In the genomic region with DNA sequence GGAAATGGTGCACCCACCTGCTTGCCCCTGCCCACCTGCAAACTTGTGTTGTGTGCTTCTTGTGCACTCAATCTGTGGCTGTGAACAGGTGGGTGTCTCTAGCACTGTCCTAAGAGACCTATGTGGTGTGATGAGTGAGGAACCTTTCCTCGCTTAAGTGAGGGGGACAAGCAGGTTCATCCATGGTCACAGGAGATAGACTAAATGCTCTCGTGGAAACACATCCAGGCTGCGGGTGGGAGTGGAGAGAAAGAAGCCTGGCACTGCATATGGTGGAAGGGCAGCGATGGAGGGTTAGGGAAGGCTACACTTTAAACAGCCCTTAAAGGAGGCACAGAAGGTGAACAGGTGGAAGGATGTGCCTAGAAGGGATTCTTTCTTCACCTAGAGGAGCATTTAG, we compare ENCODE assay signal across 21 cellular contexts.
DNase-seq lines count a peak whose midpoint lies in the region; ATAC-seq, FAIRE-seq and TF ChIP-seq lines count a peak whose summit lies in the region.
"Had no signal": no experiment of that assay in that cellular context is flagged by ENCODE, and none has a peak within 500 bp of the region (broad histone marks: within the 10 kb centered on the region; RNA-seq: fewer than 3 reads in every experiment).

No MANE protein-coding gene starts in this region.

- H3K9me3 ChIP-seq in IMR-90 (ENCODE audit: control insufficient read depth, insufficient read depth, low read length) (no peaks in the 10 kb centered on the region; the same call in 1 of the 2 replicates), esophagus muscularis mucosa (no peaks in the 10 kb centered on the region)
- H3K9me3 ChIP-seq: A549; BLaER1 treated with 17β-estradiol and CSF1 and Interleukin-3, amounts not matched to agents 10 nM and 100 nM; Caco-2 had no signal

- H3K27ac Mint-ChIP-seq in osteocyte (ENCODE audit: unreplicated experiment) = no peak overlapping the region
- H3K27ac Mint-ChIP-seq in stimulated activated effector memory CD8-positive, alpha-beta T cell treated with anti-CD3 and anti-CD28 coated beads, Interleukin-12 subunit alpha, Interleukin-12 subunit beta, amount 100 ng/mL, for 72 hours = no peak overlapping the region
- H3K27ac Mint-ChIP-seq: B cell; CD4-positive, alpha-beta T cell; CD8-positive, alpha-beta T cell had no signal

- no peak overlapping the region for H2BK20ac ChIP-seq in IMR-90 (ENCODE audit: low read depth, low read length)

- H3K4me3 Mint-ChIP-seq in osteocyte (ENCODE audit: unreplicated experiment) = no peak overlapping the region
- no peak overlapping the region for H3K4me3 Mint-ChIP-seq in stimulated activated effector memory CD8-positive, alpha-beta T cell treated with anti-CD3 and anti-CD28 coated beads, Interleukin-12 subunit alpha, Interleukin-12 subunit beta, amount 100 ng/mL, for 72 hours
- H3K4me3 Mint-ChIP-seq: B cell; CD4-positive, alpha-beta T cell; CD8-positive, alpha-beta T cell had no signal

- H3K9ac ChIP-seq in IMR-90 (ENCODE audit: low read depth, low read length) = no peak overlapping the region
- H3K9ac ChIP-seq: BLaER1 treated with 17β-estradiol and CSF1 and Interleukin-3, amounts not matched to agents 10 nM and 100 nM had no signal

- in situ Hi-C loops in IMR-90 (cut with MboI; ENCODE audit: low sequenced_read_pairs) = loop anchor here (25.0 kb wide), 1 partner anchor 808 kb away; no protein-coding TSS in a partner anchor

- no peak overlapping the region for H2AK5ac ChIP-seq in IMR-90 (ENCODE audit: low read depth, low read length)

- H3K36me3 ChIP-seq in IMR-90 (ENCODE audit: control insufficient read depth, insufficient read depth, low read length) = no peaks in the 10 kb centered on the region
- H3K36me3 ChIP-seq in esophagus muscularis mucosa = no peaks in the 10 kb centered on the region
- H3K36me3 ChIP-seq: BLaER1 treated with 17β-estradiol and CSF1 and Interleukin-3, amounts not matched to agents 10 nM and 100 nM had no signal

- no peak overlapping the region for H4K91ac ChIP-seq in IMR-90 (ENCODE audit: insufficient read depth, low read depth, low read length)

- H3K14ac ChIP-seq in IMR-90 (replicated peaks; ENCODE audit: low read depth, low read length) = no peak overlapping the region

- no peak overlapping the region for H3K4me2 ChIP-seq in IMR-90 (ENCODE audit: low read depth, low read length)
- H3K4me2 ChIP-seq: A549; BLaER1 treated with 17β-estradiol and CSF1 and Interleukin-3, amounts not matched to agents 10 nM and 100 nM had no signal

- H3K18ac ChIP-seq in IMR-90 (ENCODE audit: low read depth, low read length) = no peak overlapping the region

- H3K4me1 Mint-ChIP-seq in osteocyte (ENCODE audit: unreplicated experiment) = peaks cover 19% of the 10 kb centered on the region
- no peaks in the 10 kb centered on the region for H3K4me1 Mint-ChIP-seq in stimulated activated effector memory CD8-positive, alpha-beta T cell treated with anti-CD3 and anti-CD28 coated beads, Interleukin-12 subunit alpha, Interleukin-12 subunit beta, amount 100 ng/mL, for 72 hours
- H3K4me1 Mint-ChIP-seq: B cell had no signal

- no peak for ATAC-seq in IMR-90 (ENCODE audit: low read depth)
- ATAC-seq in stimulated activated effector memory CD8-positive, alpha-beta T cell treated with anti-CD3 and anti-CD28 coated beads, Interleukin-12 subunit alpha, Interleukin-12 subunit beta, amount 100 ng/mL, for 72 hours = no peak
- ATAC-seq: A549; CD8-positive, alpha-beta T cell had no signal

- H3K23ac ChIP-seq in IMR-90 (ENCODE audit: low read depth, low read length) = no peak overlapping the region

- no peak for TF ChIP-seq RAD21 in IMR-90 (IDR thresholded peaks at IDR 0.05; ENCODE audit: low read length)

- no peaks in the 10 kb centered on the region for H3K79me1 ChIP-seq in IMR-90 (ENCODE audit: low read depth in 1 of 2, low read length in 2 of 2)

- peak; percentile 74 for FAIRE-seq in urothelium cell line (lab: Jason Lieb, UNC)
- FAIRE-seq: A549, D721Med, G401.6, GM12891, GM19239 had no signal

- DNase-seq in IMR-90 (no peak), esophagus muscularis mucosa (ENCODE audit: extremely low spot score) (peak; percentile 45), urothelium cell line (ENCODE audit: low spot score) (no peak), osteocyte (ENCODE audit: extremely low spot score, unreplicated experiment) (no peak)
- DNase-seq in stimulated activated effector memory CD8-positive, alpha-beta T cell treated with anti-CD3 and anti-CD28 coated beads, Interleukin-12 subunit alpha, Interleukin-12 subunit beta, amount 100 ng/mL, for 72 hours (ENCODE audit: low spot score in 2 of 2) = no peak
- DNase-seq: AML-193; Caco-2; Calu3; CD4-positive, alpha-beta T cell; CD8-positive, alpha-beta T cell; DMS79 treated with DMSO at 0.1 percent for 48 hours; GF-D8 had no signal

- H2BK5ac ChIP-seq in IMR-90 (ENCODE audit: low read depth, low read length, poor library complexity, severe bottlenecking) = no peak overlapping the region

- H3K4ac ChIP-seq in IMR-90 (ENCODE audit: low read depth, low read length) = no peak overlapping the region

- no TSS peak for BruUV-seq in IMR-90 (replicated peaks; lab: Mats Ljungman, UMichigan)

- peak overlapping the region; percentile 32 for H2AK9ac ChIP-seq in IMR-90 (replicated peaks; ENCODE audit: low read depth, low read length, poor library complexity)

- dilution Hi-C loops in IMR-90 (cut with HindIII; ENCODE audit: low sequenced_read_pairs, unreplicated experiment) = no loop called here

- H3K9me1 ChIP-seq in IMR-90 (ENCODE audit: insufficient read depth, low read length) = no peaks in the 10 kb centered on the region; the same call in 1 of the 2 replicates

- POLR2A ChIA-PET in IMR-90 (lab: Charles Lee; ENCODE audit: unreplicated experiment) = no interaction called here

- H3K4me3 ChIP-seq in IMR-90 (ENCODE audit: insufficient read depth, low read depth, low read length) (no peak overlapping the region), esophagus muscularis mucosa (no peak overlapping the region)
- H3K4me3 ChIP-seq: A549; BLaER1 treated with 17β-estradiol and CSF1 and Interleukin-3, amounts not matched to agents 10 nM and 100 nM had no signal

- H4K8ac ChIP-seq in IMR-90 (ENCODE audit: low read depth in 2 of 2, low read length in 2 of 2) = no peak overlapping the region

- H4K5ac ChIP-seq in IMR-90 (ENCODE audit: low read depth, low read length) = no peak overlapping the region

- WGBS in IMR-90 (ENCODE audit: extremely low coverage in 2 of 2, insufficient read length in 1 of 2), 2 experiments = 90% methylated on average over 2 of the region's 4 CpGs; no CpG with 5 or more reads in 1 of the 2 experiments
- 95% methylated on average over 4 of the region's 4 CpGs for WGBS in esophagus muscularis mucosa

- TF ChIP-seq POLR2A in IMR-90 (IDR thresholded peaks at IDR 0.05; ENCODE audit: low read depth, low read length) (no peak), esophagus muscularis mucosa (IDR thresholded peaks at IDR 0.05; ENCODE audit: low read depth) (no peak)

- no peak overlapping the region for H3K56ac ChIP-seq in IMR-90 (ENCODE audit: extremely low read depth, insufficient read depth, low read length)

- TF ChIP-seq EP300 in esophagus muscularis mucosa (IDR thresholded peaks at IDR 0.05) = no peak

- H3K27ac ChIP-seq in IMR-90 (ENCODE audit: insufficient read depth, low read length) (no peak overlapping the region), esophagus muscularis mucosa (replicated peaks in 1 of 4) (no peak overlapping the region)
- H3K27ac ChIP-seq: 22Rv1; A549; BLaER1 treated with 17β-estradiol and CSF1 and Interleukin-3, amounts not matched to agents 10 nM and 100 nM; C4-2B had no signal

- intact Hi-C loops in IMR-90 (cut with micrococcal nuclease) (no loop called here), esophagus muscularis mucosa (cut with DNase I) (no loop called here)

- CTCF ChIA-PET in IMR-90 (lab: Yijun Ruan, JAX) = no interaction called here

- H2BK15ac ChIP-seq in IMR-90 (ENCODE audit: low read depth, low read length) = no peak overlapping the region

- H3K4me1 ChIP-seq in IMR-90 (ENCODE audit: control insufficient read depth, insufficient read depth, low read length) (no peaks in the 10 kb centered on the region), esophagus muscularis mucosa (peaks cover 0 to 9% (median 3%) of the 10 kb centered on the region in 4 donors)
- H3K4me1 ChIP-seq: A549; BLaER1 treated with 17β-estradiol and CSF1 and Interleukin-3, amounts not matched to agents 10 nM and 100 nM; Caco-2 had no signal

- no peaks in the 10 kb centered on the region for H4K20me1 ChIP-seq in IMR-90 (ENCODE audit: insufficient read depth, low read length)
- H4K20me1 ChIP-seq: BLaER1 treated with 17β-estradiol and CSF1 and Interleukin-3, amounts not matched to agents 10 nM and 100 nM had no signal

- H2AFZ ChIP-seq in IMR-90 (replicated peaks; ENCODE audit: low read length, poor library complexity) = no peak overlapping the region

- peaks cover 23% of the 10 kb centered on the region for H3K27me3 Mint-ChIP-seq in osteocyte (ENCODE audit: unreplicated experiment)
- H3K27me3 Mint-ChIP-seq: B cell had no signal

- H3K27me3 ChIP-seq in IMR-90 (ENCODE audit: control insufficient read depth, insufficient read depth, low read length) (peaks cover 43% of the 10 kb centered on the region), esophagus muscularis mucosa (peaks cover 0 to 11% (median 0%) of the 10 kb centered on the region in 4 donors)
- H3K27me3 ChIP-seq: BLaER1 treated with 17β-estradiol and CSF1 and Interleukin-3, amounts not matched to agents 10 nM and 100 nM had no signal

- TF ChIP-seq CTCF in IMR-90 (conservative IDR thresholded peaks at IDR 0.05; ENCODE audit: low read depth, low read length) = no peak
- no peak for TF ChIP-seq CTCF in esophagus muscularis mucosa (IDR thresholded peaks at IDR 0.05)
- no peak for TF ChIP-seq CTCF in osteocyte (IDR thresholded peaks at IDR 0.05)

- no peaks in the 10 kb centered on the region for H3K9me3 Mint-ChIP-seq in osteocyte (ENCODE audit: unreplicated experiment)
- H3K9me3 Mint-ChIP-seq in stimulated activated effector memory CD8-positive, alpha-beta T cell treated with anti-CD3 and anti-CD28 coated beads, Interleukin-12 subunit alpha, Interleukin-12 subunit beta, amount 100 ng/mL, for 72 hours = no peaks in the 10 kb centered on the region
- H3K9me3 Mint-ChIP-seq: CD4-positive, alpha-beta T cell; CD8-positive, alpha-beta T cell had no signal

- H2BK120ac ChIP-seq in IMR-90 (ENCODE audit: low read depth, low read length) = no peak overlapping the region

- H3K36me3 Mint-ChIP-seq in osteocyte (ENCODE audit: unreplicated experiment) = no peaks in the 10 kb centered on the region
- H3K36me3 Mint-ChIP-seq in stimulated activated effector memory CD8-positive, alpha-beta T cell treated with anti-CD3 and anti-CD28 coated beads, Interleukin-12 subunit alpha, Interleukin-12 subunit beta, amount 100 ng/mL, for 72 hours = no peaks in the 10 kb centered on the region
- H3K36me3 Mint-ChIP-seq: CD8-positive, alpha-beta T cell had no signal

TF ChIP-seq in IMR-90, 13 proteins besides CTCF, POLR2A, EP300 and RAD21 (continues in another document):
- TF ChIP-seq BHLHE40 (IDR thresholded peaks at IDR 0.05; ENCODE audit: low read depth, low read length) (no peak), RCOR1 (IDR thresholded peaks at IDR 0.05; ENCODE audit: insufficient replicate concordance, low read length) (no peak), MAZ (IDR thresholded peaks at IDR 0.05; ENCODE audit: borderline replicate concordance, low read depth, low read length) (no peak), NFE2L2 (IDR thresholded peaks at IDR 0.05; ENCODE audit: low read depth, low read length) (no peak), SMC3 (IDR thresholded peaks at IDR 0.05; ENCODE audit: low read depth, low read length) (no peak)
